19 cellular contexts compared by ENCODE assay signal in genomic region chr2:23220687-23221086, GRCh38.
"Had no signal": no experiment of that assay in that cellular context is flagged by ENCODE, and none has a peak within 500 bp of the region (broad histone marks: within the 10 kb centered on the region; RNA-seq: fewer than 3 reads in every experiment).

No MANE protein-coding gene starts in this region.

- DNase-seq: activated CD4-positive, alpha-beta memory T cell treated with anti-CD3 and anti-CD28 coated beads, Interleukin-2, amount 10 ng/mL, durations not matched to agents 7 days and 5 days; activated CD4-positive, alpha-beta T cell treated with anti-CD3 and anti-CD28 coated beads for 48 hours; activated CD4-positive, CD25-positive, alpha-beta regulatory T cell; activated naive CD4-positive, alpha-beta T cell; activated naive CD8-positive, alpha-beta T cell treated with anti-CD3 and anti-CD28 coated beads, Interleukin-2, amount 10 ng/mL, durations not matched to agents 7 days and 5 days; activated T-cell treated with anti-CD3 and anti-CD28 coated beads, Interleukin-2, amount 50 U/mL, for 1 hour; amygdala; immature natural killer cell; midbrain; stimulated activated naive CD8-positive, alpha-beta T cell treated with anti-CD3 and anti-CD28 coated beads, Interleukin-15, Interleukin-2, amounts not matched to agents 100 U/mL and 50 U/mL, for 24 hours; T-helper 9 cell; uterus had no signal

- H3K27ac Mint-ChIP-seq: activated CD4-positive, alpha-beta memory T cell treated with anti-CD3 and anti-CD28 coated beads, Interleukin-2, amount 10 ng/mL, durations not matched to agents 7 days and 5 days; activated naive CD8-positive, alpha-beta T cell treated with anti-CD3 and anti-CD28 coated beads, Interleukin-2, amount 10 ng/mL, durations not matched to agents 7 days and 5 days; activated T-helper 17 cell treated with anti-CD3 and anti-CD28 coated beads, Interleukin-2, amount 50 U/mL, for 72 hours; immature natural killer cell; nephron had no signal

- H3K4me1 Mint-ChIP-seq: activated CD4-positive, alpha-beta memory T cell treated with anti-CD3 and anti-CD28 coated beads, Interleukin-2, amount 10 ng/mL, durations not matched to agents 7 days and 5 days; activated naive CD8-positive, alpha-beta T cell treated with anti-CD3 and anti-CD28 coated beads, Interleukin-2, amount 10 ng/mL, durations not matched to agents 7 days and 5 days; activated T-helper 17 cell treated with anti-CD3 and anti-CD28 coated beads, Interleukin-2, amount 50 U/mL, for 72 hours; immature natural killer cell; nephron had no signal

- H3K27me3 Mint-ChIP-seq: activated CD4-positive, alpha-beta memory T cell treated with anti-CD3 and anti-CD28 coated beads, Interleukin-2, amount 10 ng/mL, durations not matched to agents 7 days and 5 days; activated naive CD8-positive, alpha-beta T cell treated with anti-CD3 and anti-CD28 coated beads, Interleukin-2, amount 10 ng/mL, durations not matched to agents 7 days and 5 days; activated T-helper 17 cell treated with anti-CD3 and anti-CD28 coated beads, Interleukin-2, amount 50 U/mL, for 72 hours had no signal

- H3K4me1 ChIP-seq: esophagus muscularis mucosa, prostate gland, right atrium auricular region, uterus had no signal

- ATAC-seq: activated T-helper 17 cell treated with anti-CD3 and anti-CD28 coated beads, Interleukin-2, amount 50 U/mL, for 72 hours; stimulated activated naive CD8-positive, alpha-beta T cell treated with anti-CD3 and anti-CD28 coated beads, Interleukin-15, Interleukin-2, amounts not matched to agents 100 U/mL and 50 U/mL, for 24 hours had no signal

- H3K4me3 Mint-ChIP-seq: activated CD4-positive, alpha-beta memory T cell treated with anti-CD3 and anti-CD28 coated beads, Interleukin-2, amount 10 ng/mL, durations not matched to agents 7 days and 5 days; activated naive CD8-positive, alpha-beta T cell treated with anti-CD3 and anti-CD28 coated beads, Interleukin-2, amount 10 ng/mL, durations not matched to agents 7 days and 5 days; activated T-helper 17 cell treated with anti-CD3 and anti-CD28 coated beads, Interleukin-2, amount 50 U/mL, for 72 hours; immature natural killer cell; nephron had no signal

- H3K27ac ChIP-seq: esophagus muscularis mucosa, prostate gland, right atrium auricular region, skin epidermis, uterus had no signal

- H3K4me3 ChIP-seq: esophagus muscularis mucosa, prostate gland, right atrium auricular region, skin epidermis, tibial nerve, uterus had no signal

- H3K27me3 ChIP-seq: esophagus muscularis mucosa, right atrium auricular region, tibial nerve, uterus had no signal

- H3K36me3 Mint-ChIP-seq: activated naive CD8-positive, alpha-beta T cell treated with anti-CD3 and anti-CD28 coated beads, Interleukin-2, amount 10 ng/mL, durations not matched to agents 7 days and 5 days; immature natural killer cell had no signal

- H3K9me3 Mint-ChIP-seq: activated CD4-positive, alpha-beta memory T cell treated with anti-CD3 and anti-CD28 coated beads, Interleukin-2, amount 10 ng/mL, durations not matched to agents 7 days and 5 days; activated naive CD8-positive, alpha-beta T cell treated with anti-CD3 and anti-CD28 coated beads, Interleukin-2, amount 10 ng/mL, durations not matched to agents 7 days and 5 days; activated T-helper 17 cell treated with anti-CD3 and anti-CD28 coated beads, Interleukin-2, amount 50 U/mL, for 72 hours had no signal

- H3K9me3 ChIP-seq: prostate gland, right atrium auricular region, uterus had no signal

- H3K36me3 ChIP-seq: esophagus muscularis mucosa, prostate gland, right atrium auricular region, tibial nerve, uterus had no signal
